12 cellular contexts compared by ENCODE assay signal in genomic region chr19:42421591-42422031, GRCh38. TPM values are rescaled to one million over a fixed set of nuclear protein-coding genes. Genes with fewer than 3 reads are reported as not detected.
A peak's percentile ranks its signal among the peaks of the same experiment; 100 is the strongest.
DNase-seq lines count a peak whose midpoint lies in the region; ATAC-seq, FAIRE-seq and TF ChIP-seq lines count a peak whose summit lies in the region.
"Had no signal": no experiment of that assay in that cellular context is flagged by ENCODE, and none has a peak within 500 bp of the region (broad histone marks: within the 10 kb centered on the region; RNA-seq: fewer than 3 reads in every experiment).

No MANE protein-coding gene starts in this region.

- peak overlapping the region in 4 of 5 donors; percentile 90 to 97 (median 94) for H3K4me3 Mint-ChIP-seq in immature natural killer cell
- peak overlapping the region; percentile 97 for H3K4me3 Mint-ChIP-seq in type B pancreatic cell

- H2AFZ ChIP-seq in HepG2 (ENCODE audit: low read length) (no peak overlapping the region), SK-N-SH (ENCODE audit: low read depth) (no peak overlapping the region)

- H3K9me3 ChIP-seq in HepG2 (ENCODE audit: low read length) (no peaks in the 10 kb centered on the region), right lobe of liver (no peaks in the 10 kb centered on the region), adipocyte (ENCODE audit: control insufficient read depth, low read length) (no peaks in the 10 kb centered on the region), SK-N-SH (no peaks in the 10 kb centered on the region)
- H3K9me3 ChIP-seq: ascending aorta, upper lobe of right lung had no signal

- intact Hi-C loops in HepG2 (cut with micrococcal nuclease; ENCODE audit: unreplicated experiment), result no loop called here
- intact Hi-C loops in right lobe of liver (cut with DNase I), result no loop called here

- no peak overlapping the region for H3K4me2 ChIP-seq in HepG2 (ENCODE audit: low read depth, low read length)
- H3K4me2 ChIP-seq in SK-N-SH, result no peak overlapping the region

- no peaks in the 10 kb centered on the region for H3K9me3 Mint-ChIP-seq in immature natural killer cell
- H3K9me3 Mint-ChIP-seq in type B pancreatic cell, result no peaks in the 10 kb centered on the region

- no peaks in the 10 kb centered on the region for H4K20me1 ChIP-seq in HepG2 (ENCODE audit: insufficient read depth, low read length)
- no peaks in the 10 kb centered on the region for H4K20me1 ChIP-seq in SK-N-SH (ENCODE audit: insufficient read depth)

- TF ChIP-seq EP300 in HepG2 (IDR thresholded peaks at IDR 0.05; ENCODE audit: low read depth in 2 of 2, low read length in 2 of 2) (no peak), HepG2 (CRISPR knock-in tag; IDR thresholded peaks at IDR 0.05; ENCODE audit: borderline replicate concordance) (no peak), SK-N-SH (IDR thresholded peaks at IDR 0.05; ENCODE audit: borderline replicate concordance in 1 of 2, low read depth in 1 of 2, low read length in 1 of 2) (no peak)

- H3K27me3 Mint-ChIP-seq in immature natural killer cell (ENCODE audit: low read depth in 3 of 3) (peaks cover 0 to 4% (median 2%) of the 10 kb centered on the region in 3 donors), type B pancreatic cell (peaks cover 7% of the 10 kb centered on the region)

- no peak overlapping the region for H3K27ac ChIP-seq in HepG2 (ENCODE audit: extremely low read length, insufficient read depth, low read length)
- no peak overlapping the region for H3K27ac ChIP-seq in right lobe of liver
- no peak overlapping the region for H3K27ac ChIP-seq in SK-N-SH (ENCODE audit: low read depth in 2 of 2, low read length in 1 of 2)
- H3K27ac ChIP-seq: ascending aorta, upper lobe of right lung had no signal

- H3K4me1 Mint-ChIP-seq in immature natural killer cell (peaks cover 34 to 45% of the 10 kb centered on the region in 2 donors), type B pancreatic cell (ENCODE audit: unreplicated experiment) (peaks cover 28% of the 10 kb centered on the region)

- peaks cover 60% of the 10 kb centered on the region for H3K4me1 ChIP-seq in HepG2 (ENCODE audit: insufficient read depth, low read length)
- H3K4me1 ChIP-seq in right lobe of liver, result peaks cover 0 to 9% (median 2%) of the 10 kb centered on the region in 4 donors
- H3K4me1 ChIP-seq in adipocyte (ENCODE audit: control insufficient read depth, insufficient read depth, low read length), result peaks cover 36% of the 10 kb centered on the region
- H3K4me1 ChIP-seq in SK-N-SH (ENCODE audit: control insufficient read depth in 1 of 2, insufficient read depth in 2 of 2, low read depth in 1 of 2, low read length in 1 of 2), result peaks cover 0 to 21% of the 10 kb centered on the region in 2 experiments; a peak in 1 of 4 replicates

- no peaks in the 10 kb centered on the region for H3K36me3 Mint-ChIP-seq in immature natural killer cell
- H3K36me3 Mint-ChIP-seq in type B pancreatic cell, result peaks cover 6% of the 10 kb centered on the region

- WGBS in HepG2 (ENCODE audit: low lambda C conversion rate), result 38% methylated on average over 9 of the region's 9 CpGs
- WGBS in right lobe of liver (ENCODE audit: insufficient coverage, low coverage, low lambda C conversion rate, missing lambda C conversion rate), result 17% methylated on average over 1 of the region's 9 CpGs
- WGBS in SK-N-SH (ENCODE audit: low lambda C conversion rate), result 71% methylated on average over 8 of the region's 9 CpGs

- no peaks in the 10 kb centered on the region for H3F3A ChIP-seq in SK-N-SH (replicated peaks; ENCODE audit: insufficient read depth)

- TF ChIP-seq CTCF in HepG2 (CRISPR knock-in tag; IDR thresholded peaks at IDR 0.05) (no peak), right lobe of liver (IDR thresholded peaks at IDR 0.05) (no peak), type B pancreatic cell (conservative IDR thresholded peaks at IDR 0.05) (no peak), SK-N-SH (IDR thresholded peaks at IDR 0.05) (no peak)

- no peaks in the 10 kb centered on the region for H3K9me2 ChIP-seq in SK-N-SH

- H3K36me3 ChIP-seq in HepG2 (replicated peaks in 1 of 2; ENCODE audit: control insufficient read depth in 1 of 2, insufficient read depth in 2 of 2, low read length in 2 of 2) (no peaks in the 10 kb centered on the region), right lobe of liver (no peaks in the 10 kb centered on the region), adipocyte (ENCODE audit: control insufficient read depth, insufficient read depth, low read length, severe bottlenecking) (no peaks in the 10 kb centered on the region), SK-N-SH (replicated peaks in 1 of 2; ENCODE audit: control insufficient read depth in 1 of 2, insufficient read depth in 2 of 2, low read length in 1 of 2) (no peaks in the 10 kb centered on the region)
- H3K36me3 ChIP-seq: ascending aorta, upper lobe of right lung had no signal

- no peak overlapping the region for H3K9ac ChIP-seq in HepG2 (ENCODE audit: insufficient read depth, low read depth, low read length)
- peak overlapping the region; percentile 86 for H3K9ac ChIP-seq in adipocyte (ENCODE audit: low read length)
- H3K9ac ChIP-seq in SK-N-SH, result no peak overlapping the region

- H3K27me3 ChIP-seq in HepG2 (ENCODE audit: control insufficient read depth in 1 of 2, insufficient read depth in 2 of 2, low read length in 2 of 2) (peaks cover 4 to 31% of the 10 kb centered on the region in 2 experiments), right lobe of liver (no peaks in the 10 kb centered on the region), adipocyte (replicated peaks; ENCODE audit: control insufficient read depth, insufficient read depth, low read length) (no peaks in the 10 kb centered on the region), SK-N-SH (ENCODE audit: insufficient read depth) (no peaks in the 10 kb centered on the region)
- H3K27me3 ChIP-seq: ascending aorta had no signal

- H3K79me2 ChIP-seq in HepG2 (ENCODE audit: insufficient read depth, low read length) (no peaks in the 10 kb centered on the region), SK-N-SH (ENCODE audit: insufficient read depth) (no peaks in the 10 kb centered on the region)

- POLR2A ChIA-PET in HepG2 (lab: Yijun Ruan, JAX), result interaction anchor here (2.6 kb wide), 1 partner anchor 12 kb away, joined by 13 read pairs; no protein-coding TSS in a partner anchor
- POLR2A ChIA-PET in SK-N-SH (lab: Yijun Ruan, JAX), result no interaction called here

- H3K27ac Mint-ChIP-seq in immature natural killer cell, result no peak overlapping the region
- H3K27ac Mint-ChIP-seq in type B pancreatic cell, result peak overlapping the region; percentile 26

- H3K4me3 ChIP-seq in HepG2 (replicated peaks in 1 of 3; ENCODE audit: insufficient read depth in 1 of 3, low read depth in 2 of 3, low read length in 3 of 3) (no peak overlapping the region), right lobe of liver (no peak overlapping the region), adipocyte (ENCODE audit: low read length) (peak overlapping the region; percentile 85), SK-N-SH (ENCODE audit: low read depth in 2 of 2, low read length in 1 of 2) (no peak overlapping the region)
- H3K4me3 ChIP-seq: ascending aorta had no signal

- no peak for TF ChIP-seq RAD21 in HepG2 (CRISPR knock-in tag; IDR thresholded peaks at IDR 0.05)
- TF ChIP-seq RAD21 in SK-N-SH (IDR thresholded peaks at IDR 0.05; ENCODE audit: low read length), result no peak

- ATAC-seq in HepG2, result no peak
- ATAC-seq in right lobe of liver, result no peak
- ATAC-seq: upper lobe of right lung had no signal

- DNase-seq in HepG2 (ENCODE audit: low spot score) (no peak), right lobe of liver (no peak), adipocyte (ENCODE audit: low read depth) (no peak), immature natural killer cell (no peak), type B pancreatic cell (ENCODE audit: extremely low spot score, unreplicated experiment) (no peak), SK-N-SH (no peak), COLO668 (lab: John Stamatoyannopoulos, UW; ENCODE audit: unreplicated experiment) (no peak), SHP77 treated with DMSO at 0.1 percent for 48 hours (lab: John Stamatoyannopoulos, UW) (no peak)
- DNase-seq: NCI-H1436, SW 1271, upper lobe of right lung had no signal

- in situ Hi-C loops in HepG2 (cut with HindIII; ENCODE audit: extremely low pct_ligation_motif_present, low pct_unique_long_range_greater_than_20kb), result no loop called here

- CTCF ChIA-PET in HepG2 (lab: Yijun Ruan, JAX; ENCODE audit: low intra/inter-chr PET ratio, low total read pairs), result interaction anchor here (2.3 kb wide), 1 partner anchor 107 kb away, joined by 13 read pairs; the partner anchor contains the start of gene CEACAM1
- CTCF ChIA-PET in SK-N-SH (lab: Yijun Ruan, JAX), result no interaction called here

- FAIRE-seq in HepG2 (lab: Jason Lieb, UNC), result no peak

- no peak for TF ChIP-seq POLR2A in HepG2 (IDR thresholded peaks at IDR 0.05; ENCODE audit: insufficient read depth in 1 of 2, low read depth in 2 of 2, low read length in 2 of 2)
- no peak for TF ChIP-seq POLR2A in right lobe of liver (IDR thresholded peaks at IDR 0.05)

- BruUV-seq in HepG2 (replicated peaks; lab: Mats Ljungman, UMichigan), result no TSS peak

RNA-seq across cellular contexts. Expression of gene LIPE, which starts 5.6 kb away (rescaled TPM):
- total RNA-seq in HepG2 (2016; rRNA removed; fragmentation: Illumina TruSeq; extraction: Trizol) (not detected in 2 replicates), right lobe of liver (1 to 10 TPM in 5 of 6 experiments, under 1 TPM in 1; 0.87 to 2.5 (median 1.8) TPM), type B pancreatic cell (ENCODE audit: low replicate concordance) (6.9 and 17.9 TPM in 2 replicates)
- not detected in 2 replicates for total RNA-seq in HepG2 (2016; cell fraction: cytosol; rRNA removed; fragmentation: Illumina TruSeq; extraction: Trizol; ENCODE audit: low read depth)
- not detected in 2 replicates for total RNA-seq in HepG2 (2016; cell fraction: insoluble cytoplasmic fraction; rRNA removed; fragmentation: Illumina TruSeq; extraction: Trizol)
- not detected in 2 replicates for total RNA-seq in HepG2 (2016; cell fraction: membrane; rRNA removed; fragmentation: Illumina TruSeq; extraction: Trizol)
- not detected in 2 replicates for total RNA-seq in HepG2 (2016; cell fraction: nucleus; rRNA removed; fragmentation: Illumina TruSeq; extraction: Trizol)
- polyA plus RNA-seq in HepG2 (2011; rRNA removed) (0.20 TPM in 1 of 2 replicates, not detected in the other), immature natural killer cell (1 to 10 TPM; 1.9 to 3.9 (median 2.3) TPM), SK-N-SH (2012; rRNA removed) (3.2 and 4.4 TPM in 2 replicates)
- 0.08 and 0.13 TPM in 2 replicates for polyA plus RNA-seq in HepG2 (2011; cell fraction: cytosol; rRNA removed)
- 0.03 TPM in 1 of 2 replicates, not detected in the other for polyA plus RNA-seq in HepG2 (2011; cell fraction: nucleus; rRNA removed)
- 0.13 and 0.15 TPM in 2 replicates for polyA plus RNA-seq in HepG2 (2012)
- polyA plus RNA-seq in HepG2 (2016; cell fraction: cytosol; fragmentation: Illumina TruSeq; extraction: Trizol; ENCODE audit: low read depth), result not detected in 2 replicates
- not detected in 2 replicates for polyA plus RNA-seq in HepG2 (2016; cell fraction: insoluble cytoplasmic fraction; fragmentation: Illumina TruSeq; extraction: Trizol; ENCODE audit: low read depth)
- not detected in 2 replicates for polyA plus RNA-seq in HepG2 (2016; cell fraction: membrane; fragmentation: Illumina TruSeq; extraction: Trizol; ENCODE audit: low read depth)
- polyA plus RNA-seq in HepG2 (2016; cell fraction: nucleus; fragmentation: Illumina TruSeq; extraction: Trizol; ENCODE audit: insufficient read depth, low read depth), result not detected in 2 replicates
- polyA minus RNA-seq in HepG2 (2011; rRNA and poly(A)+ RNA removed; ENCODE audit: low replicate concordance), result not detected in 2 replicates
- not detected in 2 replicates for polyA minus RNA-seq in HepG2 (2011; cell fraction: cytosol; rRNA and poly(A)+ RNA removed)
- not detected in 2 replicates for polyA minus RNA-seq in HepG2 (2011; cell fraction: nucleus; rRNA and poly(A)+ RNA removed)
- polyA plus RNA-seq in SK-N-SH (2012; cell fraction: cytosol; rRNA removed), result 1.4 and 3.0 TPM in 2 replicates
- polyA plus RNA-seq in SK-N-SH (2012; cell fraction: nucleus; rRNA removed), result 5.1 and 5.2 TPM in 2 replicates

RNA-seq across cellular contexts. Expression of gene CXCL17, which starts 21.1 kb away (rescaled TPM):
- total RNA-seq in HepG2 (2016; rRNA removed; fragmentation: Illumina TruSeq; extraction: Trizol) (not detected in 2 replicates), right lobe of liver (under 1 TPM in 1 of 6 experiments, not detected in 5; 0.29 TPM), type B pancreatic cell (ENCODE audit: low replicate concordance) (1.0 and 3.2 TPM in 2 replicates)
- not detected in 2 replicates for total RNA-seq in HepG2 (2016; cell fraction: cytosol; rRNA removed; fragmentation: Illumina TruSeq; extraction: Trizol; ENCODE audit: low read depth)
- not detected in 2 replicates for total RNA-seq in HepG2 (2016; cell fraction: insoluble cytoplasmic fraction; rRNA removed; fragmentation: Illumina TruSeq; extraction: Trizol)
- total RNA-seq in HepG2 (2016; cell fraction: membrane; rRNA removed; fragmentation: Illumina TruSeq; extraction: Trizol), result not detected in 2 replicates
- total RNA-seq in HepG2 (2016; cell fraction: nucleus; rRNA removed; fragmentation: Illumina TruSeq; extraction: Trizol), result not detected in 2 replicates
- polyA plus RNA-seq in HepG2 (2011; rRNA removed) (0.10 and 0.12 TPM in 2 replicates), immature natural killer cell (not detected), SK-N-SH (2012; rRNA removed) (not detected in 2 replicates)
- 0.06 and 0.07 TPM in 2 replicates for polyA plus RNA-seq in HepG2 (2011; cell fraction: cytosol; rRNA removed)
- not detected in 2 replicates for polyA plus RNA-seq in HepG2 (2011; cell fraction: nucleus; rRNA removed)
- 0.23 TPM in 1 of 2 replicates, not detected in the other for polyA plus RNA-seq in HepG2 (2012)
- polyA plus RNA-seq in HepG2 (2016; cell fraction: cytosol; fragmentation: Illumina TruSeq; extraction: Trizol; ENCODE audit: low read depth), result not detected in 2 replicates
- polyA plus RNA-seq in HepG2 (2016; cell fraction: insoluble cytoplasmic fraction; fragmentation: Illumina TruSeq; extraction: Trizol; ENCODE audit: low read depth), result not detected in 2 replicates
- polyA plus RNA-seq in HepG2 (2016; cell fraction: membrane; fragmentation: Illumina TruSeq; extraction: Trizol; ENCODE audit: low read depth), result not detected in 2 replicates
- polyA plus RNA-seq in HepG2 (2016; cell fraction: nucleus; fragmentation: Illumina TruSeq; extraction: Trizol; ENCODE audit: insufficient read depth, low read depth), result not detected in 2 replicates
- not detected in 2 replicates for polyA minus RNA-seq in HepG2 (2011; rRNA and poly(A)+ RNA removed; ENCODE audit: low replicate concordance)
- not detected in 2 replicates for polyA minus RNA-seq in HepG2 (2011; cell fraction: cytosol; rRNA and poly(A)+ RNA removed)
- not detected in 2 replicates for polyA minus RNA-seq in HepG2 (2011; cell fraction: nucleus; rRNA and poly(A)+ RNA removed)
- polyA plus RNA-seq in SK-N-SH (2012; cell fraction: cytosol; rRNA removed), result not detected in 2 replicates
- not detected in 2 replicates for polyA plus RNA-seq in SK-N-SH (2012; cell fraction: nucleus; rRNA removed)
- total RNA-seq: ascending aorta had no signal

RNA-seq across cellular contexts. Expression of gene CNFN, which starts 31.5 kb away (rescaled TPM):
- total RNA-seq in HepG2 (2016; rRNA removed; fragmentation: Illumina TruSeq; extraction: Trizol) (0.35 TPM in 1 of 2 replicates, not detected in the other), right lobe of liver (not detected), type B pancreatic cell (ENCODE audit: low replicate concordance) (3.3 and 5.6 TPM in 2 replicates)
- not detected in 2 replicates for total RNA-seq in HepG2 (2016; cell fraction: cytosol; rRNA removed; fragmentation: Illumina TruSeq; extraction: Trizol; ENCODE audit: low read depth)
- total RNA-seq in HepG2 (2016; cell fraction: insoluble cytoplasmic fraction; rRNA removed; fragmentation: Illumina TruSeq; extraction: Trizol), result not detected in 2 replicates
- total RNA-seq in HepG2 (2016; cell fraction: membrane; rRNA removed; fragmentation: Illumina TruSeq; extraction: Trizol), result not detected in 2 replicates
- total RNA-seq in HepG2 (2016; cell fraction: nucleus; rRNA removed; fragmentation: Illumina TruSeq; extraction: Trizol), result not detected in 2 replicates
- polyA plus RNA-seq in HepG2 (2011; rRNA removed) (1.0 and 1.1 TPM in 2 replicates), immature natural killer cell (1 to 10 TPM in 2 of 3 donors, not detected in 1; 3.3 to 7.1 TPM), SK-N-SH (2012; rRNA removed) (2.3 and 4.5 TPM in 2 replicates)
- polyA plus RNA-seq in HepG2 (2011; cell fraction: cytosol; rRNA removed), result 0.68 and 1.7 TPM in 2 replicates
- polyA plus RNA-seq in HepG2 (2011; cell fraction: nucleus; rRNA removed), result 0.84 and 1.9 TPM in 2 replicates
- 1.2 and 1.7 TPM in 2 replicates for polyA plus RNA-seq in HepG2 (2012)
- polyA plus RNA-seq in HepG2 (2016; cell fraction: cytosol; fragmentation: Illumina TruSeq; extraction: Trizol; ENCODE audit: low read depth), result 0.83 and 1.2 TPM in 2 replicates
- 0.75 TPM in 1 of 2 replicates, not detected in the other for polyA plus RNA-seq in HepG2 (2016; cell fraction: insoluble cytoplasmic fraction; fragmentation: Illumina TruSeq; extraction: Trizol; ENCODE audit: low read depth)
- 1.1 and 1.3 TPM in 2 replicates for polyA plus RNA-seq in HepG2 (2016; cell fraction: membrane; fragmentation: Illumina TruSeq; extraction: Trizol; ENCODE audit: low read depth)
- not detected in 2 replicates for polyA plus RNA-seq in HepG2 (2016; cell fraction: nucleus; fragmentation: Illumina TruSeq; extraction: Trizol; ENCODE audit: insufficient read depth, low read depth)
- polyA minus RNA-seq in HepG2 (2011; rRNA and poly(A)+ RNA removed; ENCODE audit: low replicate concordance), result 1.3 TPM in 1 of 2 replicates, not detected in the other
- polyA minus RNA-seq in HepG2 (2011; cell fraction: cytosol; rRNA and poly(A)+ RNA removed), result not detected in 2 replicates
- not detected in 2 replicates for polyA minus RNA-seq in HepG2 (2011; cell fraction: nucleus; rRNA and poly(A)+ RNA removed)
- polyA plus RNA-seq in SK-N-SH (2012; cell fraction: cytosol; rRNA removed), result 1.4 and 2.9 TPM in 2 replicates
- 0.80 and 4.0 TPM in 2 replicates for polyA plus RNA-seq in SK-N-SH (2012; cell fraction: nucleus; rRNA removed)
- total RNA-seq: ascending aorta had no signal
